Comparison of ENCODE assay signal across 27 cellular contexts in the genomic region with DNA sequence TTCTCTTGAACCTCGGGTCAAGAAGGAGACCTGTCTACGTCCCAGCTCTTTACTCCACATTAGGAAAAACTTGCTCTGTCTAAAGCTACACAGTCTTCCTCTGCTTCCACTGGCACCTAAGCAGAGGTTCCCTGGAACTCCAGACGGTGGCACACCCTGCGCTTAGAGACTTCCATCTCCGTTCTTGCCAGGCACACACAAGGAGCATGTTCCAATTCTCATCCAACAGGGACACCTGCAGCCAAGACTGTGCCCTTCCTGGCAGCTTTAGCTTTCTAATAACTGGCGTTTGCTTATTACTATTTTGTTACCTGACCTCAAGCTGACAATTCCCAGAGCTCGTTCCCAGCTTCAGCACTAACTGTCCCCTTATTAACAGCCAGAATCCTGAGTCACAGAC. TPM values are rescaled to one million over a fixed set of nuclear protein-coding genes. Genes with fewer than 3 reads are reported as not detected.
DNase-seq lines count a peak whose midpoint lies in the region; ATAC-seq and TF ChIP-seq lines count a peak whose summit lies in the region.
"Had no signal": no experiment of that assay in that cellular context is flagged by ENCODE, and none has a peak within 500 bp of the region (broad histone marks: within the 10 kb centered on the region; RNA-seq: fewer than 3 reads in every experiment).

No MANE protein-coding gene starts in this region.

- WGBS in adrenal gland, 4 donors, result 78 to 87% (median 80%) methylated on average over 7 of the region's 7 CpGs

- H3K36me3 Mint-ChIP-seq in effector memory CD8-positive, alpha-beta T cell (ENCODE audit: insufficient read depth), result no peaks in the 10 kb centered on the region
- H3K36me3 Mint-ChIP-seq: mesothelial cell of epicardium had no signal

- H3K9me3 Mint-ChIP-seq in effector memory CD8-positive, alpha-beta T cell, result peaks cover 7 to 8% of the 10 kb centered on the region in 2 donors

- intact Hi-C loops in A673 (cut with micrococcal nuclease; ENCODE audit: unreplicated experiment) (loop anchor here (10.0 kb wide), 1 partner anchor 718 kb away; no protein-coding TSS in a partner anchor), adrenal gland (cut with DNase I) (loop anchor here in 1 of 2 donors (10.0 kb wide), 1 partner anchor 838 kb away; no protein-coding TSS in a partner anchor)

- peak; percentile 7 to 69 for DNase-seq in NCI-H524 (lab: John Stamatoyannopoulos, UW)
- no peak for DNase-seq in NCI-H524 treated with DMSO at 0.1 percent for 48 hours (lab: John Stamatoyannopoulos, UW)
- peak; percentile 21 for DNase-seq in A673 (ENCODE audit: low spot score)
- peak; percentile 21 for DNase-seq in HT-29 (ENCODE audit: low spot score)
- DNase-seq in UCSD-AML1 (lab: John Stamatoyannopoulos, UW; ENCODE audit: unreplicated experiment), result peak; percentile 14
- no peak for DNase-seq in effector memory CD8-positive, alpha-beta T cell
- no peak for DNase-seq in NCI-H1694 treated with DMSO at 0.1 percent for 48 hours (lab: John Stamatoyannopoulos, UW)
- DNase-seq in adrenal gland, result no peak
- DNase-seq: activated B cell treated with CpG ODN at 0.5 μM for 24 hours; activated CD4-positive, alpha-beta memory T cell treated with anti-CD3 and anti-CD28 coated beads, Interleukin-2, amount 10 ng/mL, durations not matched to agents 7 days and 5 days; activated gamma-delta T cell treated with Interleukin-2 at 50 U/mL for 16 hours; anterior cingulate cortex; BE2C; cortex of kidney; left ventricle myocardium superior; NCI-H1092 treated with DMSO at 0.1 percent for 48 hours; NCI-H2081; NCI-H510A treated with DMSO at 0.1 percent for 48 hours; occipital lobe; stimulated activated CD4-positive, alpha-beta T cell treated with anti-CD3 and anti-CD28 coated beads, Interleukin-1b, Interleukin-23, amount 100 ng/mL, for 48 hours; upper lobe of right lung had no signal

- H3K9me3 ChIP-seq in A673 (ENCODE audit: low read depth, low read length, poor library complexity, severe bottlenecking) (no peaks in the 10 kb centered on the region), adrenal gland (replicated peaks in 1 of 3) (no peaks in the 10 kb centered on the region)
- H3K9me3 ChIP-seq: BE2C, upper lobe of right lung had no signal

- H3K27me3 ChIP-seq in A673 (replicated peaks; ENCODE audit: insufficient read depth, low read depth, low read length, poor library complexity) (no peaks in the 10 kb centered on the region), adrenal gland (no peaks in the 10 kb centered on the region)
- H3K27me3 ChIP-seq: upper lobe of right lung had no signal

- no peak overlapping the region for H3K27ac ChIP-seq in A673 (ENCODE audit: low read depth, low read length, poor library complexity, severe bottlenecking)
- no peak overlapping the region for H3K27ac ChIP-seq in adrenal gland
- H3K27ac ChIP-seq: skin epidermis, upper lobe of right lung had no signal

- POLR2A ChIA-PET in A673 (lab: Charles Lee; ENCODE audit: low non-redundant PET), result no interaction called here

- CTCF ChIA-PET in A673 (lab: Charles Lee), result no interaction called here

- peaks cover 4% of the 10 kb centered on the region for H3K4me1 ChIP-seq in A673 (ENCODE audit: insufficient read depth, low read length, poor library complexity, severe bottlenecking)
- peaks cover 0 to 6% of the 10 kb centered on the region in 2 donors for H3K4me1 ChIP-seq in adrenal gland (replicated peaks in 1 of 2)
- H3K4me1 ChIP-seq: BE2C had no signal

- no peak for TF ChIP-seq POLR2A in adrenal gland (IDR thresholded peaks at IDR 0.05)

- ATAC-seq in effector memory CD8-positive, alpha-beta T cell (replicated peaks), result no peak
- ATAC-seq: HepG2; left ventricle myocardium superior; naive thymus-derived CD4-positive, alpha-beta T cell; SK-N-SH treated with all-trans-retinoic acid at 6 μM for 48 hours; upper lobe of right lung had no signal

- H3K36me3 ChIP-seq in A673 (ENCODE audit: insufficient read depth, low read length, poor library complexity, severe bottlenecking) (no peaks in the 10 kb centered on the region), adrenal gland (replicated peaks in 1 of 2) (no peaks in the 10 kb centered on the region)
- H3K36me3 ChIP-seq: BE2C, upper lobe of right lung had no signal

- H3K4me3 Mint-ChIP-seq in effector memory CD8-positive, alpha-beta T cell, result no peak overlapping the region
- H3K4me3 Mint-ChIP-seq: activated B cell treated with CpG ODN at 0.5 μM for 24 hours; activated CD4-positive, alpha-beta memory T cell treated with anti-CD3 and anti-CD28 coated beads, Interleukin-2, amount 10 ng/mL, durations not matched to agents 7 days and 5 days; mesothelial cell of epicardium; naive thymus-derived CD4-positive, alpha-beta T cell had no signal

- TF ChIP-seq CTCF in A673 (conservative IDR thresholded peaks at IDR 0.05; ENCODE audit: low read depth, low read length) (no peak), adrenal gland (IDR thresholded peaks at IDR 0.05) (no peak)

- no TSS peak for BruUV-seq in A673 (replicated peaks; lab: Mats Ljungman, UMichigan)

- H3K4me3 ChIP-seq in A673 (ENCODE audit: low read depth, low read length, poor library complexity, severe bottlenecking), result no peak overlapping the region
- H3K4me3 ChIP-seq in adrenal gland, result no peak overlapping the region
- H3K4me3 ChIP-seq: skin epidermis, upper lobe of right lung had no signal

- no peak overlapping the region for H3K27ac Mint-ChIP-seq in effector memory CD8-positive, alpha-beta T cell
- H3K27ac Mint-ChIP-seq: activated B cell treated with CpG ODN at 0.5 μM for 24 hours; activated CD4-positive, alpha-beta memory T cell treated with anti-CD3 and anti-CD28 coated beads, Interleukin-2, amount 10 ng/mL, durations not matched to agents 7 days and 5 days; mesothelial cell of epicardium had no signal

- peaks cover 24 to 29% of the 10 kb centered on the region in 2 donors for H3K4me1 Mint-ChIP-seq in effector memory CD8-positive, alpha-beta T cell (ENCODE audit: low read depth in 2 of 2)

- H3K27me3 Mint-ChIP-seq in effector memory CD8-positive, alpha-beta T cell, result peaks cover 0 to 9% of the 10 kb centered on the region in 2 donors

RNA-seq across cellular contexts. Expression of a gene that starts 16.0 kb away (rescaled TPM):
- total RNA-seq in A673 (2021) (not detected in 2 replicates), adrenal gland (not detected)
- total RNA-seq in HT-29 (2014; rRNA removed; shearing (Covaris generic)), result not detected in 2 replicates
- under 1 TPM in 1 of 3 donors, not detected in 2; 0.27 TPM for polyA plus RNA-seq in adrenal gland
- total RNA-seq: activated B cell treated with CpG ODN at 0.5 μM for 24 hours; activated CD4-positive, alpha-beta memory T cell treated with anti-CD3 and anti-CD28 coated beads, Interleukin-2, amount 10 ng/mL, durations not matched to agents 7 days and 5 days; cardiac septum; HepG2; left ventricle myocardium superior; mesothelial cell of epicardium; naive thymus-derived CD4-positive, alpha-beta T cell; occipital lobe; upper lobe of right lung had no signal
- polyA plus RNA-seq: HepG2; naive thymus-derived CD4-positive, alpha-beta T cell had no signal

Comparison
In these comparisons a context has a peak if more than half of its experiments do, and no peak if none do; other contexts are left out.
1. DNase-seq: peak in NCI-H524 (2 of 2), A673 (single experiment), HT-29 (single experiment) and UCSD-AML1 (single experiment); none in NCI-H524 treated with DMSO at 0.1 percent for 48 hours (single experiment), effector memory CD8-positive, alpha-beta T cell (0 of 3), NCI-H1694 treated with DMSO at 0.1 percent for 48 hours (single experiment) and adrenal gland (0 of 7).